31 cellular contexts compared by ENCODE assay signal in the genomic region with DNA sequence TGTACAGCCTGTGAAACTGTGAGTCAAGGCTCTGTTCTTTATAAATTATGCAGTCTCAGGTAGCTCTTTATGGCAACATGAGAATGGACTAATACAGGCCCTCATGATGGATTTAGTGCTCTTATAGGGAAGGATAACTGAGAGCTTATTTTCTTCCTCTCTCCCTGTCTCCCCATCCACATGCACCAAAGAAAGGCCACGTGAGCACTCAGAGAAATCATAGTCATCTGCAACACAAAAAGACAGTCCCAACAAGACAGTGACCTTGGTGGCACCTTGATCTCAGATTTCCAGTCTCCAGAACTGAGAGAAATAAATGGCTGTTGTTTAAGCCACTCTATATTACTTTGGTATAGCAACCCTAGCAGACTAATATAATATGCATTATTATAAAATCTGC.
"Had no signal": no experiment of that assay in that cellular context is flagged by ENCODE, and none has a peak within 500 bp of the region (broad histone marks: within the 10 kb centered on the region; RNA-seq: fewer than 3 reads in every experiment).

No MANE protein-coding gene starts in this region.

- H3K36me3 Mint-ChIP-seq: activated naive CD8-positive, alpha-beta T cell had no signal

- H3K27me3 ChIP-seq: brain microvascular endothelial cell, dorsolateral prefrontal cortex had no signal

- H3K36me3 ChIP-seq: brain microvascular endothelial cell had no signal

- H3K27ac ChIP-seq: brain microvascular endothelial cell, coronary artery, dorsolateral prefrontal cortex had no signal

- H3K27me3 Mint-ChIP-seq: activated CD8-positive, alpha-beta T cell treated with anti-CD3 and anti-CD28 coated beads for 36 hours; activated naive CD8-positive, alpha-beta T cell; activated T-helper 17 cell treated with anti-CD3 and anti-CD28 coated beads, Interleukin-2, amount 50 U/mL, for 72 hours; central memory CD8-positive, alpha-beta T cell; dendritic cell treated with granulocyte-macrophage colony-stimulating factor and Interleukin-4, amounts not matched to agents 40 ng/mL and 50 ng/mL, for 4 days; T-helper 17 cell had no signal

- H3K4me1 Mint-ChIP-seq: activated T-helper 17 cell treated with anti-CD3 and anti-CD28 coated beads, Interleukin-2, amount 50 U/mL, for 72 hours; central memory CD8-positive, alpha-beta T cell; T-helper 17 cell had no signal

- H3K27ac Mint-ChIP-seq: activated CD8-positive, alpha-beta T cell treated with anti-CD3 and anti-CD28 coated beads for 36 hours; activated naive CD8-positive, alpha-beta T cell; activated T-helper 17 cell treated with anti-CD3 and anti-CD28 coated beads, Interleukin-2, amount 50 U/mL, for 72 hours; dendritic cell treated with granulocyte-macrophage colony-stimulating factor and Interleukin-4, amounts not matched to agents 40 ng/mL and 50 ng/mL, for 4 days; endodermal cell; T-helper 17 cell; T-helper 2 cell treated with Interferon-gamma antibody and Interleukin-4, amounts not matched to agents 5 μg/mL and 100 μg/mL, for 36 hours had no signal

- H3K9me3 Mint-ChIP-seq: activated CD8-positive, alpha-beta T cell treated with anti-CD3 and anti-CD28 coated beads for 36 hours; activated T-cell treated with anti-CD3 and anti-CD28 coated beads, Interleukin-2, amount 50 U/mL, for 4 hours; central memory CD8-positive, alpha-beta T cell; dendritic cell treated with granulocyte-macrophage colony-stimulating factor and Interleukin-4, amounts not matched to agents 40 ng/mL and 50 ng/mL, for 4 days; endodermal cell; T-helper 2 cell treated with Interferon-gamma antibody and Interleukin-4, amounts not matched to agents 5 μg/mL and 100 μg/mL, for 36 hours had no signal

- H3K4me3 Mint-ChIP-seq: activated CD8-positive, alpha-beta T cell treated with anti-CD3 and anti-CD28 coated beads for 36 hours; activated naive CD8-positive, alpha-beta T cell; activated T-cell treated with anti-CD3 and anti-CD28 coated beads, Interleukin-2, amount 50 U/mL, for 4 hours; activated T-helper 17 cell treated with anti-CD3 and anti-CD28 coated beads, Interleukin-2, amount 50 U/mL, for 72 hours; central memory CD8-positive, alpha-beta T cell; dendritic cell treated with granulocyte-macrophage colony-stimulating factor and Interleukin-4, amounts not matched to agents 40 ng/mL and 50 ng/mL, for 4 days; endodermal cell; T-helper 17 cell; T-helper 2 cell treated with Interferon-gamma antibody and Interleukin-4, amounts not matched to agents 5 μg/mL and 100 μg/mL, for 36 hours had no signal

- DNase-seq: activated CD4-positive, alpha-beta T cell treated with anti-CD3 and anti-CD28 coated beads for 1 hour; activated CD4-positive, alpha-beta T cell treated with anti-CD3 and anti-CD28 coated beads for 4 hours; activated CD4-positive, alpha-beta T cell treated with anti-CD3 and anti-CD28 coated beads, Interleukin-2, amount 50 U/mL, for 1 hour; activated CD4-positive, alpha-beta T cell treated with anti-CD3 and anti-CD28 coated beads, Interleukin-2, amount 50 U/mL, for 48 hours; activated CD8-positive, alpha-beta memory T cell treated with anti-CD3 and anti-CD28 coated beads for 24 hours; activated CD8-positive, alpha-beta T cell treated with anti-CD3 and anti-CD28 coated beads for 36 hours; activated effector memory CD4-positive, alpha-beta T cell treated with Interleukin-2 at 50 U/mL for 16 hours; activated gamma-delta T cell treated with Interleukin-2 at 50 U/mL for 16 hours; activated naive CD4-positive, alpha-beta T cell treated with anti-CD3 and anti-CD28 coated beads, Interleukin-2, amount 50 U/mL, for 16 hours; activated naive CD4-positive, alpha-beta T cell treated with Interleukin-2 at 50 U/mL for 16 hours; activated T-cell treated with anti-CD3 and anti-CD28 coated beads, Interleukin-2, amount 50 U/mL, for 4 hours; amniotic stem cell; anterior cingulate cortex; brain microvascular endothelial cell; dorsolateral prefrontal cortex; effector memory CD4-positive, alpha-beta T cell; endodermal cell; foreskin fibroblast; head of caudate nucleus; T-helper 17 cell; T1000 had no signal

- H3K4me3 ChIP-seq: coronary artery, dorsolateral prefrontal cortex had no signal

- FAIRE-seq: astrocyte, bronchial epithelial cell, frontal cortex had no signal

- ATAC-seq: activated CD8-positive, alpha-beta T cell treated with anti-CD3 and anti-CD28 coated beads for 36 hours; activated T-cell treated with anti-CD3 and anti-CD28 coated beads, Interleukin-2, amount 50 U/mL, for 4 hours; activated T-helper 17 cell treated with anti-CD3 and anti-CD28 coated beads, Interleukin-2, amount 50 U/mL, for 72 hours; esophagus mucosa; T-helper 17 cell had no signal
